In genomic region chr16:4350365-4350786, GRCh38 we compare ENCODE assay signal across 8 cellular contexts. TPM values are rescaled to one million over a fixed set of nuclear protein-coding genes. Genes with fewer than 3 reads are reported as not detected.
DNase-seq lines count a peak whose midpoint lies in the region; ATAC-seq and TF ChIP-seq lines count a peak whose summit lies in the region.

No MANE protein-coding gene starts in this region.

- WGBS in sigmoid colon, 2 donors = 31 to 33% methylated on average over 24 of the region's 24 CpGs

- no peak for TF ChIP-seq POLR2A in Peyer's patch (IDR thresholded peaks at IDR 0.05)
- TF ChIP-seq POLR2A in sigmoid colon (IDR thresholded peaks at IDR 0.05) = no peak

- H3K4me1 ChIP-seq in Peyer's patch (peaks cover 0 to 17% (median 6%) of the 10 kb centered on the region in 4 donors), sigmoid colon (peaks cover 0 to 29% (median 19%) of the 10 kb centered on the region in 4 donors)

- ATAC-seq in GM19023 (IDR thresholded peaks at IDR 0.05; ENCODE audit: unreplicated experiment) = peak; percentile 12

- H3K36me3 ChIP-seq in Peyer's patch (peaks cover 0 to 4% (median 0%) of the 10 kb centered on the region in 3 donors), sigmoid colon (peaks cover 0 to 6% (median 0%) of the 10 kb centered on the region in 4 donors)

- TF ChIP-seq EP300 in sigmoid colon (IDR thresholded peaks at IDR 0.05) = no peak

- intact Hi-C loops in sigmoid colon (cut with DNase I) = no loop called here

- no peaks in the 10 kb centered on the region for H3K9me3 ChIP-seq in Peyer's patch
- H3K9me3 ChIP-seq in sigmoid colon = no peaks in the 10 kb centered on the region

- H3K4me3 ChIP-seq in Peyer's patch (peak overlapping the region; percentile 75 to 100 (median 97)), fibroblast of mammary gland (ENCODE audit: control insufficient read depth, low read depth, low read length) (peak overlapping the region; percentile 89), sigmoid colon (peak overlapping the region; percentile 56 to 100 (median 78))

- no peak for TF ChIP-seq CTCF in Peyer's patch (IDR thresholded peaks at IDR 0.05)
- TF ChIP-seq CTCF in fibroblast of mammary gland (conservative IDR thresholded peaks at IDR 0.05; ENCODE audit: control insufficient read depth, insufficient read depth, low read depth, low read length) = no peak
- no peak for TF ChIP-seq CTCF in sigmoid colon (IDR thresholded peaks at IDR 0.05)

- H3K27ac ChIP-seq in Peyer's patch (peak overlapping the region; percentile 87 to 90 (median 88)), sigmoid colon (peak overlapping the region; percentile 80 to 90 (median 84))

- no peak for DNase-seq in Peyer's patch
- DNase-seq in fibroblast of mammary gland (ENCODE audit: low read depth) = no peak
- DNase-seq in sigmoid colon = no peak
- DNase-seq in activated gamma-delta T cell treated with Interleukin-2 at 50 U/mL for 16 hours = no peak
- DNase-seq in activated effector memory CD4-positive, alpha-beta T cell treated with anti-CD3 and anti-CD28 coated beads, Interleukin-2, amount 50 U/mL, for 16 hours = no peak
- DNase-seq in SKM-1 treated with dmso at 0.1 percent for 144 hours (lab: John Stamatoyannopoulos, UW; ENCODE audit: unreplicated experiment) = no peak
- DNase-seq in cortex of kidney (lab: John Stamatoyannopoulos, UW) = no peak

- no peaks in the 10 kb centered on the region for H3K27me3 ChIP-seq in Peyer's patch
- no peaks in the 10 kb centered on the region for H3K27me3 ChIP-seq in sigmoid colon

RNA-seq across cellular contexts. Expression of gene PAM16, which starts 0.7 kb away (rescaled TPM):
- 10 to 100 TPM; 18.2 to 61.4 (median 49.3) TPM for total RNA-seq in Peyer's patch
- 10 to 100 TPM; 36.7 to 52.7 (median 43.6) TPM for total RNA-seq in sigmoid colon
- 10 to 100 TPM; 36.0 to 57.0 (median 49.0) TPM for polyA plus RNA-seq in sigmoid colon

RNA-seq across cellular contexts. Expression of gene VASN, which starts 21.3 kb away (rescaled TPM):
- total RNA-seq in Peyer's patch = 10 to 100 TPM in 2 of 4 donors, 1 to 10 TPM in 2; 2.1 to 18.2 (median 8.4) TPM
- 10 to 100 TPM in 1 of 4 donors, 1 to 10 TPM in 3; 7.1 to 10.2 (median 8.3) TPM for total RNA-seq in sigmoid colon
- 1 to 10 TPM in 2 of 3 donors, under 1 TPM in 1; 0.46 to 4.2 (median 2.4) TPM for polyA plus RNA-seq in sigmoid colon

RNA-seq across cellular contexts. Expression of gene GLIS2, which starts 34.5 kb away (rescaled TPM):
- total RNA-seq in Peyer's patch (1 to 10 TPM in 3 of 4 donors, under 1 TPM in 1; 0.35 to 3.3 (median 1.7) TPM), sigmoid colon (10 to 100 TPM in 1 of 4 donors, 1 to 10 TPM in 3; 5.4 to 11.9 (median 5.7) TPM)
- 1 to 10 TPM in 2 of 3 donors, under 1 TPM in 1; 0.69 to 4.0 (median 1.8) TPM for polyA plus RNA-seq in sigmoid colon
